2 cellular contexts compared by ENCODE assay signal in the genomic region with DNA sequence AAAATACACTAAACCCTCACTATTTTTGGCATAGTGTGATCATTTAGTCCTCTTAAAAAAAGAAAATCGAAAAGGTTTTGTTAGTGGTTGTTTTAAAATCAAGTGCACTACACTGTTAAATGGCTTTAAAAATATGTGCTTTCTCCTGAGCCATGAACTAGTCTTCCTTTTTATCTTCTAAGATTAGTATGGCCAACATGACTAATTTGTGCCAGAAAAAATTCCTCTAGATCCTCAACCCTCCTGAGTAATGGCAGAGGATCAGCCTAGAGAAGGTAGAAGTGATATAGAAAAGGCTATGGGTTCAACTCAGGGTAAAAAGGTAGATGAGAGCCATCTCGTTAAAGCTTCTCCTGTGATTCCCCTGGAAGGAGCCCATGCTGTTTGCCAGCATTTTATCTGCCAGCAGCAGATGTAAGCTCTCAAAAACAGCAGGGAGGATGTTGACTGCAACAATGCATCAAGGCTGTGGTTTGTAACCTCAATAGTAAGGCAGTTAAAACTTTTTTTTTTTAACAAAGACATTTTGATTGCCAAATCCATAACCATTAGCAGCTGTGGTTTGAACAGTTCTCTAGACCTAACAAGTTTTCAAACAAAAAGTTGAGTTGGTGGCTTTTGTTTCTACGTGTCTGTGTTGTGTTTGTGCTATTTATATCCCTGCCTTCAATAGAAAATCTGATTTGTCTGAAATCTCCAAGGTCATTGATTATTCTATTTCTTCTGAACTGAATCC.
TF ChIP-seq lines count a peak whose summit lies in the region.

No MANE protein-coding gene starts in this region.

TF ChIP-seq in WTC11, 78 proteins besides CTCF, POLR2A, EP300 and RAD21:
- TF ChIP-seq, protein P1, sequence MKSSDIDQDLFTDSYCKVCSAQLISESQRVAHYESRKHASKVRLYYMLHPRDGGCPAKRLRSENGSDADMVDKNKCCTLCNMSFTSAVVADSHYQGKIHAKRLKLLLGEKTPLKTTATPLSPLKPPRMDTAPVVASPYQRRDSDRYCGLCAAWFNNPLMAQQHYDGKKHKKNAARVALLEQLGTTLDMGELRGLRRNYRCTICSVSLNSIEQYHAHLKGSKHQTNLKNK (CRISPR knock-in tag; IDR thresholded peaks at IDR 0.05) = peak; percentile 93; the same call in 1 of the 2 replicates
- TF ChIP-seq, protein P2, sequence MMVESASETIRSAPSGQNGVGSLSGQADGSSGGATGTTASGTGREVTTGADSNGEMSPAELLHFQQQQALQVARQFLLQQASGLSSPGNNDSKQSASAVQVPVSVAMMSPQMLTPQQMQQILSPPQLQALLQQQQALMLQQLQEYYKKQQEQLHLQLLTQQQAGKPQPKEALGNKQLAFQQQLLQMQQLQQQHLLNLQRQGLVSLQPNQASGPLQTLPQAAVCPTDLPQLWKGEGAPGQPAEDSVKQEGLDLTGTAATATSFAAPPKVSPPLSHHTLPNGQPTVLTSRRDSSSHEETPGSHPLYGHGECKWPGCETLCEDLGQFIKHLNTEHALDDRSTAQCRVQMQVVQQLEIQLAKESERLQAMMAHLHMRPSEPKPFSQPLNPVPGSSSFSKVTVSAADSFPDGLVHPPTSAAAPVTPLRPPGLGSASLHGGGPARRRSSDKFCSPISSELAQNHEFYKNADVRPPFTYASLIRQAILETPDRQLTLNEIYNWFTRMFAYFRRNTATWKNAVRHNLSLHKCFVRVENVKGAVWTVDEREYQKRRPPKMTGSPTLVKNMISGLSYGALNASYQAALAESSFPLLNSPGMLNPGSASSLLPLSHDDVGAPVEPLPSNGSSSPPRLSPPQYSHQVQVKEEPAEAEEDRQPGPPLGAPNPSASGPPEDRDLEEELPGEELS (CRISPR knock-in tag; IDR thresholded peaks at IDR 0.05) = peak; percentile 71; the same call in 1 of the 2 replicates
- TF ChIP-seq TEAD1 (CRISPR knock-in tag; IDR thresholded peaks at IDR 0.05) (peak; percentile 38; the same call in 1 of the 2 replicates), NR3C1 (CRISPR knock-in tag; conservative IDR thresholded peaks at IDR 0.05; ENCODE audit: low read depth) (no peak), FOXK1 (CRISPR knock-in tag; IDR thresholded peaks at IDR 0.05) (peak; percentile 62; the same call in 1 of the 2 replicates), CBFB (CRISPR knock-in tag; IDR thresholded peaks at IDR 0.05; ENCODE audit: low read depth) (no peak)
- TF ChIP-seq, protein P3, sequence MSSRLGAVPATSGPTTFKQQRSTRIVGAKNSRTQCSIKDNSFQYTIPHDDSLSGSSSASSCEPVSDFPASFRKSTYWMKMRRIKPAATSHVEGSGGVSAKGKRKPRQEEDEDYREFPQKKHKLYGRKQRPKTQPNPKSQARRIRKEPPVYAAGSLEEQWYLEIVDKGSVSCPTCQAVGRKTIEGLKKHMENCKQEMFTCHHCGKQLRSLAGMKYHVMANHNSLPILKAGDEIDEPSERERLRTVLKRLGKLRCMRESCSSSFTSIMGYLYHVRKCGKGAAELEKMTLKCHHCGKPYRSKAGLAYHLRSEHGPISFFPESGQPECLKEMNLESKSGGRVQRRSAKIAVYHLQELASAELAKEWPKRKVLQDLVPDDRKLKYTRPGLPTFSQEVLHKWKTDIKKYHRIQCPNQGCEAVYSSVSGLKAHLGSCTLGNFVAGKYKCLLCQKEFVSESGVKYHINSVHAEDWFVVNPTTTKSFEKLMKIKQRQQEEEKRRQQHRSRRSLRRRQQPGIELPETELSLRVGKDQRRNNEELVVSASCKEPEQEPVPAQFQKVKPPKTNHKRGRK (CRISPR knock-in tag; IDR thresholded peaks at IDR 0.05; ENCODE audit: borderline replicate concordance) = no peak

TF ChIP-seq in endothelial cell of umbilical vein, 7 proteins besides CTCF, POLR2A, EP300 and RAD21:
- TF ChIP-seq, protein P4, sequence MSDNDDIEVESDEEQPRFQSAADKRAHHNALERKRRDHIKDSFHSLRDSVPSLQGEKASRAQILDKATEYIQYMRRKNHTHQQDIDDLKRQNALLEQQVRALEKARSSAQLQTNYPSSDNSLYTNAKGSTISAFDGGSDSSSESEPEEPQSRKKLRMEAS (IDR thresholded peaks at IDR 0.05; ENCODE audit: insufficient read depth, insufficient read length) = no peak
- TF ChIP-seq JUN (IDR thresholded peaks at IDR 0.05; ENCODE audit: borderline replicate concordance, insufficient read depth, insufficient read length, low read depth) = no peak
- no peak for TF ChIP-seq MYC (IDR thresholded peaks at IDR 0.05; ENCODE audit: low read depth, low read length)
- no peak for TF ChIP-seq GATA2 (IDR thresholded peaks at IDR 0.05; ENCODE audit: insufficient read depth, insufficient read length, low read depth, low read length)
- TF ChIP-seq POLR2AphosphoS5 (IDR thresholded peaks at IDR 0.05; ENCODE audit: insufficient read depth, low read depth, low read length) = no peak
- TF ChIP-seq FOS (IDR thresholded peaks at IDR 0.05; ENCODE audit: borderline replicate concordance, insufficient read depth, low read length) = no peak
- TF ChIP-seq EZH2 (IDR thresholded peaks at IDR 0.05; ENCODE audit: borderline replicate concordance, low read depth, low read length, severe bottlenecking) = no peak
